ENCODE assay signal across 9 cellular contexts in the genomic region with DNA sequence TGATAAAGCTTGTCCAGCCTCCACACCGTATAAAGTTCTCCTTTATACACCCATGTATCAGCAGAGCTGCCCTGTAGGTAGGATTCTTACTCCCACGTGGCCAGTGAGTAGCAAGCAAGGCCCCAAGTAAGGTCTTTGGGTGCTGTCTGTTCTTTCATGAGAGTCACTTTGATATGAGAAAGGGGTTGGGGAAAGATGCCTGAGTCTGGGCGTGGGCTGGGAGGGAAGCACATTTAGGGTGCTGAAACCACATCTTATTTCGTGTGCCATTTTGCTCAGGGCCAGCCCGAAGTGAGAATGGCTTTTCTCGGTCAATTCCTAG. TPM values are rescaled to one million over a fixed set of nuclear protein-coding genes. Genes with fewer than 3 reads are reported as not detected.
DNase-seq lines count a peak whose midpoint lies in the region; ATAC-seq, FAIRE-seq and TF ChIP-seq lines count a peak whose summit lies in the region.
"Had no signal": no experiment of that assay in that cellular context is flagged by ENCODE, and none has a peak within 500 bp of the region (broad histone marks: within the 10 kb centered on the region; RNA-seq: fewer than 3 reads in every experiment).

No MANE protein-coding gene starts in this region.

- H3K4me1 ChIP-seq in SJCRH30 (peaks cover 4% of the 10 kb centered on the region), esophagus muscularis mucosa (peaks cover 22 to 35% (median 31%) of the 10 kb centered on the region in 4 donors), spleen (peaks cover 7 to 72% (median 42%) of the 10 kb centered on the region in 6 donors)

- TF ChIP-seq CTCF in GM10266 (IDR thresholded peaks at IDR 0.05; ENCODE audit: control insufficient read depth, insufficient read depth, low read depth, missing control alignments) (no peak), esophagus muscularis mucosa (IDR thresholded peaks at IDR 0.05) (no peak), spleen (IDR thresholded peaks at IDR 0.05 in 8 of 11, conservative IDR thresholded peaks at IDR 0.05 in 3 of 11) (no peak), D721Med (IDR thresholded peaks at IDR 0.05; ENCODE audit: insufficient read depth, missing control alignments) (no peak)

- H3K27me3 ChIP-seq in SJCRH30, result no peaks in the 10 kb centered on the region
- H3K27me3 ChIP-seq in esophagus muscularis mucosa, result peaks cover 3 to 71% (median 22%) of the 10 kb centered on the region in 4 donors
- peaks cover 0 to 40% (median 5%) of the 10 kb centered on the region in 7 donors for H3K27me3 ChIP-seq in spleen (replicated peaks in 1 of 7)

- H3K4me3 ChIP-seq in SJCRH30 (peak overlapping the region; percentile 84), esophagus muscularis mucosa (peak overlapping the region; percentile 55 to 70 (median 58)), spleen (peak overlapping the region in 7 of 8 donors; percentile 43 to 80 (median 59))

- peak; percentile 64 for DNase-seq in GM10266 (ENCODE audit: extremely low spot score)
- DNase-seq in SJCRH30, result no peak
- no peak for DNase-seq in esophagus muscularis mucosa (ENCODE audit: extremely low spot score)
- DNase-seq in spleen, result no peak
- no peak for DNase-seq in HT-29 (ENCODE audit: low spot score)
- DNase-seq in germinal center (ENCODE audit: low spot score), result no peak
- no peak for DNase-seq in D721Med (ENCODE audit: insufficient read length, low spot score)

- ATAC-seq in GM18858 (IDR thresholded peaks at IDR 0.05; ENCODE audit: unreplicated experiment), result no peak

- TF ChIP-seq POLR2A in esophagus muscularis mucosa (IDR thresholded peaks at IDR 0.05; ENCODE audit: low read depth) (no peak), spleen (IDR thresholded peaks at IDR 0.05) (no peak)

- intact Hi-C loops in esophagus muscularis mucosa (cut with DNase I) (no loop called here), spleen (cut with DNase I; ENCODE audit: low total_unique reads) (no loop called here)

- H3K36me3 ChIP-seq in SJCRH30 (peaks cover 18% of the 10 kb centered on the region), esophagus muscularis mucosa (peaks cover 0 to 9% (median 0%) of the 10 kb centered on the region in 4 donors), spleen (peaks cover 0 to 11% (median 0%) of the 10 kb centered on the region in 6 donors)

- no peaks in the 10 kb centered on the region for H3K9me3 ChIP-seq in SJCRH30 (replicated peaks)
- H3K9me3 ChIP-seq in esophagus muscularis mucosa, result no peaks in the 10 kb centered on the region
- H3K9me3 ChIP-seq in spleen, result no peaks in the 10 kb centered on the region

- no peak for TF ChIP-seq EP300 in esophagus muscularis mucosa (IDR thresholded peaks at IDR 0.05)

- FAIRE-seq in D721Med (lab: Jason Lieb, UNC), result no peak

- H3K27ac ChIP-seq in SJCRH30, result peak overlapping the region; percentile 54
- peak overlapping the region; percentile 40 to 50 (median 48) for H3K27ac ChIP-seq in esophagus muscularis mucosa (replicated peaks in 1 of 4)
- H3K27ac ChIP-seq in spleen, result peak overlapping the region in 7 of 8 donors; percentile 43 to 83 (median 71)
- H3K27ac ChIP-seq: VCaP had no signal

- WGBS in esophagus muscularis mucosa, result 40% methylated on average over 6 of the region's 6 CpGs
- 13 to 25% (median 16%) methylated on average over 6 of the region's 6 CpGs for WGBS in spleen, 5 donors

RNA-seq across cellular contexts. Expression of a gene that starts 0.4 kb away (rescaled TPM):
- total RNA-seq in SJCRH30 (2014; rRNA removed; shearing (Covaris generic)), result 26.4 and 27.1 TPM in 2 replicates
- 1 to 10 TPM in 2 of 4 donors, under 1 TPM in 2; 0.42 to 1.4 (median 0.93) TPM for total RNA-seq in esophagus muscularis mucosa
- total RNA-seq in spleen, result 1 to 10 TPM; 2.9 to 6.6 (median 4.4) TPM
- polyA plus RNA-seq in spleen, result 1 to 10 TPM in 1 of 3 donors, under 1 TPM in 2; 0.80 to 1.4 (median 0.90) TPM
- not detected in 2 replicates for total RNA-seq in HT-29 (2014; rRNA removed; shearing (Covaris generic))

RNA-seq across cellular contexts. Expression of a gene that starts 10.9 kb away (rescaled TPM):
- total RNA-seq in SJCRH30 (2014; rRNA removed; shearing (Covaris generic)), result 73.4 and 82.0 TPM in 2 replicates
- total RNA-seq in esophagus muscularis mucosa (1 to 10 TPM in 2 of 4 donors, under 1 TPM in 2; 0.45 to 1.4 (median 0.87) TPM), spleen (1 to 10 TPM; 3.0 to 8.9 (median 5.0) TPM)
- polyA plus RNA-seq in spleen, result 1 to 10 TPM in 2 of 3 donors, under 1 TPM in 1; 0.83 to 6.0 (median 4.5) TPM
- total RNA-seq in HT-29 (2014; rRNA removed; shearing (Covaris generic)), result 24.5 and 28.6 TPM in 2 replicates

RNA-seq across cellular contexts. Expression of a gene that starts 19.3 kb away (rescaled TPM):
- total RNA-seq in SJCRH30 (2014; rRNA removed; shearing (Covaris generic)), result 153 and 157 TPM in 2 replicates
- 100 to 1,000 TPM in 2 of 4 donors, 10 to 100 TPM in 2; 73.7 to 106 (median 90.8) TPM for total RNA-seq in esophagus muscularis mucosa
- 100 to 1,000 TPM; 110 to 139 (median 130) TPM for total RNA-seq in spleen
- polyA plus RNA-seq in spleen, result 10 to 100 TPM; 60.5 to 74.4 (median 73.6) TPM
- 82.2 and 86.3 TPM in 2 replicates for total RNA-seq in HT-29 (2014; rRNA removed; shearing (Covaris generic))

RNA-seq across cellular contexts. Expression of a gene that starts 58.7 kb away (rescaled TPM):
- total RNA-seq in SJCRH30 (2014; rRNA removed; shearing (Covaris generic)), result 59.2 and 59.9 TPM in 2 replicates
- 100 to 1,000 TPM in 1 of 4 donors, 10 to 100 TPM in 3; 76.4 to 101 (median 92.5) TPM for total RNA-seq in esophagus muscularis mucosa
- 100 to 1,000 TPM in 3 of 7 donors, 10 to 100 TPM in 4; 63.9 to 122 (median 76.7) TPM for total RNA-seq in spleen
- 10 to 100 TPM; 31.3 to 49.1 (median 39.5) TPM for polyA plus RNA-seq in spleen
- 169 and 197 TPM in 2 replicates for total RNA-seq in HT-29 (2014; rRNA removed; shearing (Covaris generic))

RNA-seq across cellular contexts. Expression of a gene that starts 58.9 kb away (rescaled TPM):
- 16.2 and 17.9 TPM in 2 replicates for total RNA-seq in SJCRH30 (2014; rRNA removed; shearing (Covaris generic))
- total RNA-seq in esophagus muscularis mucosa, result 10 to 100 TPM; 42.8 to 72.0 (median 55.3) TPM
- total RNA-seq in spleen, result 10 to 100 TPM; 61.1 to 83.3 (median 70.0) TPM
- polyA plus RNA-seq in spleen, result 10 to 100 TPM in 1 of 3 donors, 1 to 10 TPM in 2; 7.5 to 17.3 (median 8.4) TPM
- total RNA-seq in HT-29 (2014; rRNA removed; shearing (Covaris generic)), result 26.2 and 33.1 TPM in 2 replicates
